In the genomic region with DNA sequence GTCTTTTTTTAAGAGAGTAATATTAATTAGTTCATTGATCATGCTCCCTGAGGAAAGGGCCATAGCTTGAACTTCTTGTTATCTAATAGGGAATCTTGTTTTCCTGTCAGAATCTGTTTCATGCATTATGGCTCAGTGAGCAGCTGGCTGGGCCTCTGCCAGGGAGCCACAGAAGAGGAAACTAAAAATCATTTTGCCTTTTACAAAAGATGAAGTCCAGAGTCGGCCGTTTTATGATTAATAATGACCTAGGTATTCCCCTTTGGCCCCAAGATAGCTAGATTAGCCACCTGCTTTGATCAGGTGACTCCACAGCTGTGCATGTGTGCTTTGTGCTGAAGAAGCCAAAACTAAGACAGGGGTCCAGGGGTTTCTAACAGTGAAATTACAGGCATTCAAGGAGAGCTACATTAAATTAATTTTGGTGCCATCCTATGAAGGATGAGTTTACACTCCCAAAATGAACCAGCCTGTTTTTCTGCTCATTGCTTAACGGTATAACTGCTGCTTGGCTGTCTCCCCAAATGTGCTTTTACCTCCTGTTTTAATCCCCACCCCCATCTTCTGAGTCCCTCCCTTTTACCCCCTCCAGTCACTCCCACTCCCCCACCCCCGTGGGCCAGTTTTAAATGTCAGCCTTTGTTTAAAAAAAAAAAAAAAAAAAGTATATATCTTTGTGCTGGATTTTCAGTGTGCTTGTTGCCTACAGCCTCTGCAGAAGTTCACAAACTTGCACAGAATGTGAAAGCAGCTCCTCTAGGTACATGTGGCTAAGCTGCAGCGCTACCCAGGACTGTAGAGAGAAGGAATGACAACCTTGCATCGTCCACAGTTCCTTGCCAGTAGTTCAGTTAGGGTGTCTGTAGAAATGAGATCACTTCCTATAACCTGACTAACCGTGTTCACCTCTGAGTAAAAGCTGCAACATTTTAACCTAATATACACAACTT, we compare ENCODE assay signal across 1 cellular context.
TF ChIP-seq lines count a peak whose summit lies in the region.

No MANE protein-coding gene starts in this region.

TF ChIP-seq in GM12878, 131 proteins besides CTCF, POLR2A, EP300 and RAD21 (continued from another document):
- TF ChIP-seq, protein P1, sequence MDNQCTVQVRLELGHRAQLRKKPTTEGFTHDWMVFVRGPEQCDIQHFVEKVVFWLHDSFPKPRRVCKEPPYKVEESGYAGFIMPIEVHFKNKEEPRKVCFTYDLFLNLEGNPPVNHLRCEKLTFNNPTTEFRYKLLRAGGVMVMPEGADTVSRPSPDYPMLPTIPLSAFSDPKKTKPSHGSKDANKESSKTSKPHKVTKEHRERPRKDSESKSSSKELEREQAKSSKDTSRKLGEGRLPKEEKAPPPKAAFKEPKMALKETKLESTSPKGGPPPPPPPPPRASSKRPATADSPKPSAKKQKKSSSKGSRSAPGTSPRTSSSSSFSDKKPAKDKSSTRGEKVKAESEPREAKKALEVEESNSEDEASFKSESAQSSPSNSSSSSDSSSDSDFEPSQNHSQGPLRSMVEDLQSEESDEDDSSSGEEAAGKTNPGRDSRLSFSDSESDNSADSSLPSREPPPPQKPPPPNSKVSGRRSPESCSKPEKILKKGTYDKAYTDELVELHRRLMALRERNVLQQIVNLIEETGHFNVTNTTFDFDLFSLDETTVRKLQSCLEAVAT (IDR thresholded peaks at IDR 0.05): no peak; the same call in 1 of the 2 replicates
- TF ChIP-seq, protein P2, sequence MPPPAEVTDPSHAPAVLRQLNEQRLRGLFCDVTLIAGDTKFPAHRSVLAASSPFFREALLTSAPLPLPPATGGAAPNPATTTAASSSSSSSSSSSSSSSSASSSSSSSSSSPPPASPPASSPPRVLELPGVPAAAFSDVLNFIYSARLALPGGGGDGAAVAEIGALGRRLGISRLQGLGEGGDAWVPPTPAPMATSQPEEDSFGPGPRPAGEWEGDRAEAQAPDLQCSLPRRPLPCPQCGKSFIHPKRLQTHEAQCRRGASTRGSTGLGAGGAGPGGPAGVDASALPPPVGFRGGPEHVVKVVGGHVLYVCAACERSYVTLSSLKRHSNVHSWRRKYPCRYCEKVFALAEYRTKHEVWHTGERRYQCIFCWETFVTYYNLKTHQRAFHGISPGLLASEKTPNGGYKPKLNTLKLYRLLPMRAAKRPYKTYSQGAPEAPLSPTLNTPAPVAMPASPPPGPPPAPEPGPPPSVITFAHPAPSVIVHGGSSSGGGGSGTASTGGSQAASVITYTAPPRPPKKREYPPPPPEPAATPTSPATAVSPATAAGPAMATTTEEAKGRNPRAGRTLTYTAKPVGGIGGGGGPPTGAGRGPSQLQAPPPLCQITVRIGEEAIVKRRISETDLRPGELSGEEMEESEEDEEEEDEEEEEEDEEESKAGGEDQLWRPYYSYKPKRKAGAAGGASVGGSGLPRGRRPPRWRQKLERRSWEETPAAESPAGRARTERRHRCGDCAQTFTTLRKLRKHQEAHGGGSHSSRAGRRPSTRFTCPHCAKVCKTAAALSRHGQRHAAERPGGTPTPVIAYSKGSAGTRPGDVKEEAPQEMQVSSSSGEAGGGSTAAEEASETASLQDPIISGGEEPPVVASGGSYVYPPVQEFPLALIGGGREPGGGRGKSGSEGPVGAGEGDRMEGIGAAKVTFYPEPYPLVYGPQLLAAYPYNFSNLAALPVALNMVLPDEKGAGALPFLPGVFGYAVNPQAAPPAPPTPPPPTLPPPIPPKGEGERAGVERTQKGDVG (CRISPR knock-in tag; IDR thresholded peaks at IDR 0.05): no peak
- peak; percentile 97; the same call in 1 of the 2 replicates for TF ChIP-seq TCF3 (IDR thresholded peaks at IDR 0.05; ENCODE audit: borderline replicate concordance, insufficient read depth, low read depth, low read length)
- TF ChIP-seq, protein P3, sequence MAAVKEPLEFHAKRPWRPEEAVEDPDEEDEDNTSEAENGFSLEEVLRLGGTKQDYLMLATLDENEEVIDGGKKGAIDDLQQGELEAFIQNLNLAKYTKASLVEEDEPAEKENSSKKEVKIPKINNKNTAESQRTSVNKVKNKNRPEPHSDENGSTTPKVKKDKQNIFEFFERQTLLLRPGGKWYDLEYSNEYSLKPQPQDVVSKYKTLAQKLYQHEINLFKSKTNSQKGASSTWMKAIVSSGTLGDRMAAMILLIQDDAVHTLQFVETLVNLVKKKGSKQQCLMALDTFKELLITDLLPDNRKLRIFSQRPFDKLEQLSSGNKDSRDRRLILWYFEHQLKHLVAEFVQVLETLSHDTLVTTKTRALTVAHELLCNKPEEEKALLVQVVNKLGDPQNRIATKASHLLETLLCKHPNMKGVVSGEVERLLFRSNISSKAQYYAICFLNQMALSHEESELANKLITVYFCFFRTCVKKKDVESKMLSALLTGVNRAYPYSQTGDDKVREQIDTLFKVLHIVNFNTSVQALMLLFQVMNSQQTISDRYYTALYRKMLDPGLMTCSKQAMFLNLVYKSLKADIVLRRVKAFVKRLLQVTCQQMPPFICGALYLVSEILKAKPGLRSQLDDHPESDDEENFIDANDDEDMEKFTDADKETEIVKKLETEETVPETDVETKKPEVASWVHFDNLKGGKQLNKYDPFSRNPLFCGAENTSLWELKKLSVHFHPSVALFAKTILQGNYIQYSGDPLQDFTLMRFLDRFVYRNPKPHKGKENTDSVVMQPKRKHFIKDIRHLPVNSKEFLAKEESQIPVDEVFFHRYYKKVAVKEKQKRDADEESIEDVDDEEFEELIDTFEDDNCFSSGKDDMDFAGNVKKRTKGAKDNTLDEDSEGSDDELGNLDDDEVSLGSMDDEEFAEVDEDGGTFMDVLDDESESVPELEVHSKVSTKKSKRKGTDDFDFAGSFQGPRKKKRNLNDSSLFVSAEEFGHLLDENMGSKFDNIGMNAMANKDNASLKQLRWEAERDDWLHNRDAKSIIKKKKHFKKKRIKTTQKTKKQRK (IDR thresholded peaks at IDR 0.05; ENCODE audit: low read depth, low read length): no peak
TF ChIP-seq in GM12878: peak in this region for 57.
